ENCODE assay signal across 26 cellular contexts in genomic region chr9:131240047-131240921, GRCh38. TPM values are rescaled to one million over a fixed set of nuclear protein-coding genes. Genes with fewer than 3 reads are reported as not detected.
A peak's percentile ranks its signal among the peaks of the same experiment; 100 is the strongest.
DNase-seq lines count a peak whose midpoint lies in the region; ATAC-seq, FAIRE-seq and TF ChIP-seq lines count a peak whose summit lies in the region.
"Had no signal": no experiment of that assay in that cellular context is flagged by ENCODE, and none has a peak within 500 bp of the region (broad histone marks: within the 10 kb centered on the region; RNA-seq: fewer than 3 reads in every experiment).

No MANE protein-coding gene starts in this region.

- TF ChIP-seq CTCF in H1 (IDR thresholded peaks at IDR 0.05; ENCODE audit: control extremely low read depth in 1 of 3, insufficient read depth in 1 of 3, low read depth in 1 of 3, low read length in 3 of 3) (no peak), osteoblast (IDR thresholded peaks at IDR 0.05; ENCODE audit: extremely low read depth, low read depth, low read length) (no peak), lower leg skin (IDR thresholded peaks at IDR 0.05) (no peak)

- no peak for TF ChIP-seq EP300 in H1 (IDR thresholded peaks at IDR 0.05; ENCODE audit: borderline replicate concordance in 1 of 2, low read depth in 2 of 2, low read length in 2 of 2)

- no peaks in the 10 kb centered on the region for H4K20me1 ChIP-seq in H1 (replicated peaks in 1 of 2; ENCODE audit: control insufficient read depth in 1 of 2, insufficient read depth in 2 of 2, low read length in 2 of 2)
- no peaks in the 10 kb centered on the region for H4K20me1 ChIP-seq in osteoblast (ENCODE audit: insufficient read depth, low read length)

- H3K27ac Mint-ChIP-seq in CD4-positive, CD25-positive, alpha-beta regulatory T cell, result peak overlapping the region in 2 of 3 donors; percentile 13 to 43

- WGBS in H1 (ENCODE audit: extremely low coverage in 1 of 2, insufficient coverage in 1 of 2, insufficient read length in 1 of 2, insufficient replicate concordance in 2 of 2, low coverage in 1 of 2, low lambda C conversion rate in 2 of 2, missing lambda C conversion rate in 1 of 2), 2 experiments, result 92% methylated on average over 22 of the region's 22 CpGs; no CpG with 5 or more reads in 1 of the 2 experiments
- 79% methylated on average over 22 of the region's 22 CpGs for WGBS in lower leg skin, 2 donors

- H3K56ac ChIP-seq in H1 (replicated peaks; ENCODE audit: insufficient read length, low read depth, low read length), result no peak overlapping the region

- no peaks in the 10 kb centered on the region for H3K36me3 ChIP-seq in CD4-positive, CD25-positive, alpha-beta regulatory T cell (ENCODE audit: control insufficient read depth, insufficient read depth, low read length)
- H3K36me3 ChIP-seq in H1 (ENCODE audit: control insufficient read depth in 2 of 4, insufficient read depth in 4 of 4, low read length in 3 of 4) (0 out of 8 replicates have a peak, but pooled peaks cover 0 to under 1% (median 0%) of the 10 kb centered on the region in 4 experiments), osteoblast (ENCODE audit: insufficient read depth, low read length) (no peaks in the 10 kb centered on the region)
- H3K36me3 ChIP-seq: breast epithelium had no signal

- H3K4me1 Mint-ChIP-seq in activated T-cell treated with anti-CD3 and anti-CD28 coated beads, Interleukin-2, amount 50 U/mL, for 4 hours (ENCODE audit: low read depth), result peaks cover 32% of the 10 kb centered on the region
- peaks cover 8 to 49% (median 29%) of the 10 kb centered on the region in 4 donors for H3K4me1 Mint-ChIP-seq in CD4-positive, CD25-positive, alpha-beta regulatory T cell

- TF ChIP-seq POLR2A in H1 (IDR thresholded peaks at IDR 0.05; ENCODE audit: control extremely low read depth in 1 of 2, low read depth in 2 of 2, low read length in 2 of 2), result no peak
- TF ChIP-seq POLR2A in lower leg skin (IDR thresholded peaks at IDR 0.05), result no peak

- no peak overlapping the region for H3K14ac ChIP-seq in H1 (ENCODE audit: insufficient read length)

- intact Hi-C loops in lower leg skin (cut with DNase I; ENCODE audit: low total_unique reads), result no loop called here

- no peak overlapping the region for H3K4ac ChIP-seq in H1 (replicated peaks; ENCODE audit: insufficient read length, low read depth, low read length)

- H2AFZ ChIP-seq in H1 (ENCODE audit: low read length), result no peak overlapping the region
- H2AFZ ChIP-seq in osteoblast (ENCODE audit: low read length), result no peak overlapping the region

- peak overlapping the region; percentile 24 for H3K4me3 Mint-ChIP-seq in activated T-cell treated with anti-CD3 and anti-CD28 coated beads, Interleukin-2, amount 50 U/mL, for 4 hours
- peak overlapping the region in 1 of 4 donors; percentile 38 for H3K4me3 Mint-ChIP-seq in CD4-positive, CD25-positive, alpha-beta regulatory T cell

- no peak overlapping the region for H2BK120ac ChIP-seq in H1 (replicated peaks; ENCODE audit: low read depth, low read length)

- H3K4me3 ChIP-seq in CD4-positive, CD25-positive, alpha-beta regulatory T cell (ENCODE audit: low read depth, low read length), result no peak overlapping the region
- H3K4me3 ChIP-seq in H1 (ENCODE audit: extremely low read depth in 1 of 4, insufficient read depth in 2 of 4, low read depth in 3 of 4, low read length in 4 of 4) (no peak overlapping the region), osteoblast (ENCODE audit: insufficient read depth, low read length) (no peak overlapping the region), lower leg skin (ENCODE audit: low read depth, poor library complexity, severe bottlenecking) (no peak overlapping the region)
- H3K4me3 ChIP-seq: breast epithelium, coronary artery, gastroesophageal sphincter, psoas muscle had no signal

- H2BK5ac ChIP-seq in H1 (ENCODE audit: low read depth, low read length), result 0 out of 2 replicates have a peak overlapping the region, but pooled peaks have one; percentile 66

- no peaks in the 10 kb centered on the region for H3K79me1 ChIP-seq in H1 (ENCODE audit: low read depth, low read length)

- no peak for TF ChIP-seq RAD21 in H1 (IDR thresholded peaks at IDR 0.05 in 1 of 2, conservative IDR thresholded peaks at IDR 0.05 in 1 of 2; ENCODE audit: low read depth in 2 of 2, low read length in 2 of 2)

- H3K27ac ChIP-seq in CD4-positive, CD25-positive, alpha-beta regulatory T cell (ENCODE audit: insufficient read depth, low read length, poor library complexity, severe bottlenecking), result no peak overlapping the region
- no peak overlapping the region for H3K27ac ChIP-seq in H1 (ENCODE audit: low read depth, low read length)
- no peak overlapping the region for H3K27ac ChIP-seq in osteoblast (ENCODE audit: low read depth, low read length)
- H3K27ac ChIP-seq: breast epithelium, C4-2B, coronary artery, gastroesophageal sphincter, VCaP had no signal

- POLR2A ChIA-PET in H1 (lab: Charles Lee; ENCODE audit: partially characterized antibody), result no interaction called here

- no peak overlapping the region for H3K18ac ChIP-seq in H1 (ENCODE audit: extremely low read depth, low read length)

- no peak overlapping the region for H4K5ac ChIP-seq in H1 (ENCODE audit: insufficient read length, low read depth, low read length)

- H3K4me1 ChIP-seq in CD4-positive, CD25-positive, alpha-beta regulatory T cell (ENCODE audit: control insufficient read depth, insufficient read depth, low read length, poor library complexity, severe bottlenecking), result peaks cover 43% of the 10 kb centered on the region
- H3K4me1 ChIP-seq in H1 (replicated peaks in 1 of 4; ENCODE audit: control insufficient read depth in 3 of 4, insufficient read depth in 4 of 4, low read length in 3 of 4) (peaks cover 0 to 20% (median 16%) of the 10 kb centered on the region in 4 experiments; a peak in 6 of 7 replicates), osteoblast (ENCODE audit: insufficient read depth, low read length) (peaks cover 18% of the 10 kb centered on the region)

- no peaks in the 10 kb centered on the region for H3K36me3 Mint-ChIP-seq in activated T-cell treated with anti-CD3 and anti-CD28 coated beads, Interleukin-2, amount 50 U/mL, for 4 hours (ENCODE audit: insufficient read depth)
- no peaks in the 10 kb centered on the region for H3K36me3 Mint-ChIP-seq in CD4-positive, CD25-positive, alpha-beta regulatory T cell

- no peak for FAIRE-seq in H1 (lab: Jason Lieb, UNC)
- FAIRE-seq: small intestine had no signal

- H3K79me2 ChIP-seq in H1 (ENCODE audit: control insufficient read depth in 1 of 2, insufficient read depth in 2 of 2, low read length in 2 of 2), result no peaks in the 10 kb centered on the region
- H3K79me2 ChIP-seq in osteoblast (ENCODE audit: insufficient read depth, low read length), result no peaks in the 10 kb centered on the region

- H2BK15ac ChIP-seq in H1 (ENCODE audit: low read length), result no peak overlapping the region

- no peaks in the 10 kb centered on the region for H3K23me2 ChIP-seq in H1 (ENCODE audit: low read depth, low read length)

- H2BK20ac ChIP-seq in H1 (ENCODE audit: low read length), result no peak overlapping the region

- no peak overlapping the region for H4K8ac ChIP-seq in H1 (ENCODE audit: extremely low read depth, insufficient read depth, low read length)

- no peak overlapping the region for H3K9ac ChIP-seq in H1 (replicated peaks in 1 of 4; ENCODE audit: extremely low read depth in 1 of 4, low read depth in 3 of 4, low read length in 3 of 4)

- H2AK5ac ChIP-seq in H1 (ENCODE audit: low read depth, low read length), result no peak overlapping the region

- H3K27me3 ChIP-seq in CD4-positive, CD25-positive, alpha-beta regulatory T cell (ENCODE audit: control insufficient read depth, insufficient read depth, low read length), result no peaks in the 10 kb centered on the region
- H3K27me3 ChIP-seq in H1 (replicated peaks in 1 of 4; ENCODE audit: control insufficient read depth in 3 of 4, extremely low read depth in 1 of 4, insufficient read depth in 3 of 4, low read length in 3 of 4) (no peaks in the 10 kb centered on the region), osteoblast (ENCODE audit: insufficient read depth, low read length) (no peaks in the 10 kb centered on the region)
- H3K27me3 ChIP-seq: breast epithelium, gastroesophageal sphincter had no signal

- no peaks in the 10 kb centered on the region for H3K9me3 ChIP-seq in CD4-positive, CD25-positive, alpha-beta regulatory T cell (ENCODE audit: control insufficient read depth in 2 of 2, low read length in 2 of 2)
- peaks cover 0 to 5% of the 10 kb centered on the region in 2 experiments; a peak in 1 of 4 replicates for H3K9me3 ChIP-seq in H1 (ENCODE audit: insufficient read depth in 2 of 2, low read depth in 1 of 2, low read length in 1 of 2)
- no peaks in the 10 kb centered on the region for H3K9me3 ChIP-seq in osteoblast (ENCODE audit: low read depth, low read length)
- H3K9me3 ChIP-seq: breast epithelium, gastroesophageal sphincter had no signal

- no peak overlapping the region for H2BK12ac ChIP-seq in H1 (ENCODE audit: low read depth, low read length)

- H4K91ac ChIP-seq in H1 (replicated peaks; ENCODE audit: insufficient read length, low read length), result no peak overlapping the region

- no peak overlapping the region for H3K23ac ChIP-seq in H1 (ENCODE audit: insufficient read length)

- no peak overlapping the region for H3K4me2 ChIP-seq in H1 (ENCODE audit: insufficient read depth in 1 of 2, low read depth in 2 of 2, low read length in 2 of 2)
- no peak overlapping the region for H3K4me2 ChIP-seq in osteoblast (ENCODE audit: insufficient read depth, low read length)

- no peak for ATAC-seq in activated T-cell treated with anti-CD3 and anti-CD28 coated beads, Interleukin-2, amount 50 U/mL, for 4 hours
- ATAC-seq in CD4-positive, CD25-positive, alpha-beta regulatory T cell (ENCODE audit: low read depth in 2 of 2), result no peak
- ATAC-seq: gastroesophageal sphincter, psoas muscle had no signal

- peaks cover 3% of the 10 kb centered on the region for H3K9me3 Mint-ChIP-seq in activated T-cell treated with anti-CD3 and anti-CD28 coated beads, Interleukin-2, amount 50 U/mL, for 4 hours
- H3K9me3 Mint-ChIP-seq in CD4-positive, CD25-positive, alpha-beta regulatory T cell, result no peaks in the 10 kb centered on the region

- DNase-seq in activated T-cell treated with anti-CD3 and anti-CD28 coated beads, Interleukin-2, amount 50 U/mL, for 4 hours, result no peak
- DNase-seq in activated T-cell treated with anti-CD3 and anti-CD28 coated beads, Interleukin-2, amount 50 U/mL, for 48 hours, result no peak
- no peak for DNase-seq in CD4-positive, CD25-positive, alpha-beta regulatory T cell
- DNase-seq in H1 (ENCODE audit: low read depth in 1 of 2, low spot score in 2 of 2) (no peak), osteoblast (ENCODE audit: insufficient read length, low spot score, missing footprints) (peak; percentile 23), SK-N-DZ (ENCODE audit: low spot score) (no peak), lower leg skin (ENCODE audit: low spot score in 2 of 2) (no peak)
- DNase-seq: activated CD8-positive, alpha-beta memory T cell treated with anti-CD3 and anti-CD28 coated beads, Interleukin-2, amount 50 U/mL, for 48 hours; activated gamma-delta T cell; amniotic stem cell; H7; islet precursor cell; KG1; mammary epithelial cell; NCI-H1436 treated with DMSO at 0.1 percent for 48 hours; NCI-H774; psoas muscle; RPMI8226; small intestine; stimulated activated CD4-positive, alpha-beta T cell treated with anti-CD3 and anti-CD28 coated beads, Interleukin-2, amount 100 ng/mL, for 24 hours had no signal

- H3K27me3 Mint-ChIP-seq in activated T-cell treated with anti-CD3 and anti-CD28 coated beads, Interleukin-2, amount 50 U/mL, for 4 hours (ENCODE audit: low read depth), result no peaks in the 10 kb centered on the region
- H3K27me3 Mint-ChIP-seq in CD4-positive, CD25-positive, alpha-beta regulatory T cell, result no peaks in the 10 kb centered on the region

- CTCF ChIA-PET in H1 (lab: Charles Lee; ENCODE audit: partially characterized antibody), result interaction anchor here (1.6 to 2.8 kb wide), 3 partner anchors 10 to 109 kb away, joined by 3 to 17 read pairs (median 5); no protein-coding TSS in a partner anchor

RNA-seq across cellular contexts. Expression of gene FAM78A, which starts 36.0 kb away (rescaled TPM):
- 10 to 100 TPM; 24.1 to 31.3 (median 29.8) TPM for total RNA-seq in activated T-cell treated with anti-CD3 and anti-CD28 coated beads, Interleukin-2, amount 50 U/mL, for 4 hours
- 95.6 TPM for total RNA-seq in CD4-positive, CD25-positive, alpha-beta regulatory T cell
- polyA plus RNA-seq in CD4-positive, CD25-positive, alpha-beta regulatory T cell, result 10 to 100 TPM; 16.6 to 23.0 (median 17.7) TPM
- 3.1 and 3.5 TPM in 2 replicates for total RNA-seq in H1 (2021; fragmentation: NEBNext Ultra II Directional; extraction: Animal tissue kit (Norgen Biotek cat#: 25700))
- 3.1 and 4.1 TPM in 2 replicates for polyA plus RNA-seq in H1 (2011; rRNA removed)
- polyA plus RNA-seq in H1 (2011; cell fraction: cytosol; rRNA removed), result 2.5 TPM
- polyA plus RNA-seq in H1 (2011; cell fraction: nucleus; rRNA removed), result 5.1 TPM
- polyA plus RNA-seq in H1 (2012, experiment 1 of 2), result 2.3 to 3.0 TPM (median 2.9 TPM) in 4 replicates
- 3.0 TPM for polyA plus RNA-seq in H1 (2012, experiment 2 of 2)
- 1.2 TPM for polyA plus RNA-seq in H1 (2013, experiment 1 of 2)
- polyA plus RNA-seq in H1 (2013, experiment 2 of 2), result 1.4 TPM
- polyA minus RNA-seq in H1 (2011; rRNA and poly(A)+ RNA removed), result 3.0 and 3.1 TPM in 2 replicates
- polyA minus RNA-seq in H1 (2011; cell fraction: cytosol; rRNA and poly(A)+ RNA removed), result 2.4 TPM
- polyA minus RNA-seq in H1 (2011; cell fraction: nucleus; rRNA and poly(A)+ RNA removed), result 1.7 TPM
- total RNA-seq in osteoblast, result 0.36 and 0.59 TPM in 2 replicates
- 0.96 and 1.3 TPM in 2 replicates for polyA plus RNA-seq in SK-N-DZ (2014; cell fraction: cytosol; rRNA removed)
- polyA plus RNA-seq in SK-N-DZ (2014; cell fraction: nucleus; rRNA removed), result 0.56 and 0.67 TPM in 2 replicates
- 1 to 10 TPM in 2 of 4 donors, under 1 TPM in 2; 0.55 to 1.7 (median 1.2) TPM for total RNA-seq in lower leg skin

RNA-seq across cellular contexts. Expression of gene PLPP7, which starts 49.2 kb away (rescaled TPM):
- not detected for total RNA-seq in activated T-cell treated with anti-CD3 and anti-CD28 coated beads, Interleukin-2, amount 50 U/mL, for 4 hours
- total RNA-seq in CD4-positive, CD25-positive, alpha-beta regulatory T cell, result not detected
- polyA plus RNA-seq in CD4-positive, CD25-positive, alpha-beta regulatory T cell, result not detected
- 3.4 TPM in 2 replicates for total RNA-seq in H1 (2021; fragmentation: NEBNext Ultra II Directional; extraction: Animal tissue kit (Norgen Biotek cat#: 25700))
- polyA plus RNA-seq in H1 (2011; rRNA removed), result 3.9 and 5.0 TPM in 2 replicates
- polyA plus RNA-seq in H1 (2011; cell fraction: cytosol; rRNA removed), result 4.2 TPM
- polyA plus RNA-seq in H1 (2011; cell fraction: nucleus; rRNA removed), result 3.9 TPM
- 2.0 to 3.0 TPM (median 2.6 TPM) in 4 replicates for polyA plus RNA-seq in H1 (2012, experiment 1 of 2)
- 4.4 TPM for polyA plus RNA-seq in H1 (2012, experiment 2 of 2)
- 1.6 TPM for polyA plus RNA-seq in H1 (2013, experiment 1 of 2)
- polyA plus RNA-seq in H1 (2013, experiment 2 of 2), result 1.5 TPM
- 2.3 TPM in 2 replicates for polyA minus RNA-seq in H1 (2011; rRNA and poly(A)+ RNA removed)
- polyA minus RNA-seq in H1 (2011; cell fraction: cytosol; rRNA and poly(A)+ RNA removed), result 3.4 TPM
- 4.0 TPM for polyA minus RNA-seq in H1 (2011; cell fraction: nucleus; rRNA and poly(A)+ RNA removed)
- 16.3 and 18.0 TPM in 2 replicates for total RNA-seq in osteoblast
- polyA plus RNA-seq in SK-N-DZ (2014; cell fraction: cytosol; rRNA removed), result 4.8 and 7.3 TPM in 2 replicates
- 6.4 and 9.9 TPM in 2 replicates for polyA plus RNA-seq in SK-N-DZ (2014; cell fraction: nucleus; rRNA removed)
- 1 to 10 TPM in 2 of 4 donors, under 1 TPM in 1, not detected in 1; 0.27 to 2.6 (median 1.1) TPM for total RNA-seq in lower leg skin
- total RNA-seq: HT-29 had no signal
- polyA plus RNA-seq: mammary epithelial cell had no signal
